Comparison of ENCODE assay signal across 11 cellular contexts in the genomic region with DNA sequence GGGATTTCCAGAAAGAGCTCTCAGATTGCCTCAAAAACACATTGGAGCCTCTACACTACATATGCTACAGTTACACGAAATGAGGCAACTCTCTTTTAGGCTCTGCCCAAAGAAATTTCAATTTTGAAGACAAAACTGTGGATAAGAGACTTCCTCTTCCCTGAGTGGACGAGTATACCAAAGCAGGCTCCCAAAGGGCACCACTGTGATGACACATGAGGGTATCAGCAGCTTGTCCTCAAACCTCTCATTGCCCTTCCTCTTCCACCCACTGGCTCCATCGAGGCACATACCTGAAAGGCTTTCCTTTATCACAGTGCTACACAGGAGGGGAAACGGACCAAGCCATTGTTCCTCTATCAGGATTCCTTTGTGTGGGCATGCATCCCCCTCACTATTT. TPM values are rescaled to one million over a fixed set of nuclear protein-coding genes. Genes with fewer than 3 reads are reported as not detected.
A peak's percentile ranks its signal among the peaks of the same experiment; 100 is the strongest.
DNase-seq lines count a peak whose midpoint lies in the region; ATAC-seq and TF ChIP-seq lines count a peak whose summit lies in the region.
"Had no signal": no experiment of that assay in that cellular context is flagged by ENCODE, and none has a peak within 500 bp of the region (broad histone marks: within the 10 kb centered on the region; RNA-seq: fewer than 3 reads in every experiment).

No MANE protein-coding gene starts in this region.

- TF ChIP-seq CTCF in esophagus muscularis mucosa (IDR thresholded peaks at IDR 0.05): no peak
- TF ChIP-seq CTCF in stomach (IDR thresholded peaks at IDR 0.05): no peak
- TF ChIP-seq CTCF in nephron progenitor cell (IDR thresholded peaks at IDR 0.05): no peak

- DNase-seq in right cardiac atrium: no peak
- DNase-seq in Right ventricle myocardium superior: no peak
- DNase-seq in esophagus muscularis mucosa (ENCODE audit: extremely low spot score): peak; percentile 90
- DNase-seq in stomach: no peak
- no peak for DNase-seq in nephron progenitor cell
- DNase-seq: DMS53, GF-D8 had no signal

- H3K27ac Mint-ChIP-seq in nephron progenitor cell: no peak overlapping the region

- H3K27ac ChIP-seq in right cardiac atrium (ENCODE audit: low read length) (peak overlapping the region; percentile 42), esophagus muscularis mucosa (replicated peaks in 1 of 4) (no peak overlapping the region), stomach (peak overlapping the region; percentile 42 to 80 (median 71))

- H3K9me3 Mint-ChIP-seq in nephron progenitor cell: no peaks in the 10 kb centered on the region

- peaks cover 20% of the 10 kb centered on the region for H3K4me1 ChIP-seq in right cardiac atrium (ENCODE audit: control insufficient read depth, insufficient read depth, low read length)
- H3K4me1 ChIP-seq in esophagus muscularis mucosa: peaks cover 15 to 58% (median 39%) of the 10 kb centered on the region in 4 donors
- peaks cover 13 to 53% (median 32%) of the 10 kb centered on the region in 4 donors for H3K4me1 ChIP-seq in stomach

- no peak overlapping the region for H3K4me3 ChIP-seq in right cardiac atrium (ENCODE audit: low read length)
- no peak overlapping the region for H3K4me3 ChIP-seq in esophagus muscularis mucosa
- no peak overlapping the region for H3K4me3 ChIP-seq in stomach
- H3K4me3 ChIP-seq: HAP-1 had no signal

- 74% methylated on average over 4 of the region's 4 CpGs for WGBS in right cardiac atrium
- 90% methylated on average over 4 of the region's 4 CpGs for WGBS in esophagus muscularis mucosa
- 75 to 88% (median 84%) methylated on average over 4 of the region's 4 CpGs for WGBS in stomach, 5 donors

- peaks cover 52% of the 10 kb centered on the region for H3K4me1 Mint-ChIP-seq in nephron progenitor cell

- TF ChIP-seq POLR2A in esophagus muscularis mucosa (IDR thresholded peaks at IDR 0.05; ENCODE audit: low read depth) (no peak), stomach (IDR thresholded peaks at IDR 0.05) (no peak)

- H3K4me3 Mint-ChIP-seq in nephron progenitor cell: no peak overlapping the region

- ATAC-seq in right cardiac atrium: no peak
- ATAC-seq in Right ventricle myocardium superior (ENCODE audit: poor library complexity): no peak
- no peak for ATAC-seq in HG03439 (IDR thresholded peaks at IDR 0.05; ENCODE audit: unreplicated experiment)

- intact Hi-C loops in right cardiac atrium (cut with DNase I) (no loop called here), Right ventricle myocardium superior (cut with DNase I) (no loop called here), esophagus muscularis mucosa (cut with DNase I) (no loop called here), stomach (cut with DNase I; ENCODE audit: low total_unique reads) (no loop called here)

- no peak for TF ChIP-seq EP300 in esophagus muscularis mucosa (IDR thresholded peaks at IDR 0.05)
- TF ChIP-seq EP300 in stomach (IDR thresholded peaks at IDR 0.05): no peak

- H3K36me3 Mint-ChIP-seq in nephron progenitor cell (ENCODE audit: low read depth): peaks cover 14% of the 10 kb centered on the region

- H3K27me3 ChIP-seq in right cardiac atrium (ENCODE audit: control insufficient read depth, insufficient read depth) (no peaks in the 10 kb centered on the region), esophagus muscularis mucosa (no peaks in the 10 kb centered on the region), stomach (no peaks in the 10 kb centered on the region)

- H3K9me3 ChIP-seq in right cardiac atrium (ENCODE audit: control insufficient read depth, low read length) (no peaks in the 10 kb centered on the region), esophagus muscularis mucosa (no peaks in the 10 kb centered on the region), stomach (no peaks in the 10 kb centered on the region)
- H3K9me3 ChIP-seq: HAP-1 had no signal

- no peaks in the 10 kb centered on the region for H3K27me3 Mint-ChIP-seq in nephron progenitor cell (ENCODE audit: low read depth, poor library complexity)

- H3K36me3 ChIP-seq in esophagus muscularis mucosa: no peaks in the 10 kb centered on the region
- H3K36me3 ChIP-seq in stomach: no peaks in the 10 kb centered on the region
- H3K36me3 ChIP-seq: HAP-1 had no signal

RNA-seq across cellular contexts. Expression of gene CKMT2, which starts 11.3 kb away (rescaled TPM):
- total RNA-seq in right cardiac atrium (1,000 to 10,000 TPM in 1 of 4 donors, 100 to 1,000 TPM in 3; 816 to 1,016 (median 864) TPM), Right ventricle myocardium superior (1,933 TPM), esophagus muscularis mucosa (10 to 100 TPM in 3 of 4 donors, 1 to 10 TPM in 1; 8.6 to 14.9 (median 12.9) TPM), stomach (10 to 100 TPM in 4 of 5 donors, not detected in 1; 10.5 to 86.2 (median 47.8) TPM)
- polyA plus RNA-seq in right cardiac atrium (1,778 TPM), stomach (10 to 100 TPM in 2 of 3 donors, 1 to 10 TPM in 1; 4.6 to 15.1 (median 13.0) TPM)
- total RNA-seq: A673, HT1080 had no signal

RNA-seq across cellular contexts. Expression of gene ZCCHC9, which starts 56.9 kb away (rescaled TPM):
- total RNA-seq in right cardiac atrium (10 to 100 TPM; 13.0 to 17.0 (median 13.8) TPM), Right ventricle myocardium superior (9.9 TPM), esophagus muscularis mucosa (10 to 100 TPM; 18.7 to 38.6 (median 22.8) TPM), stomach (10 to 100 TPM; 20.5 to 55.4 (median 32.3) TPM)
- polyA plus RNA-seq in right cardiac atrium (17.3 TPM), stomach (10 to 100 TPM; 22.8 to 36.2 (median 27.3) TPM)

Comparison
In these comparisons a context has a peak if more than half of its experiments do, and no peak if none do; other contexts are left out.
1. H3K27ac ChIP-seq: peak in right cardiac atrium (single experiment) and stomach (5 of 5); none in esophagus muscularis mucosa (0 of 4).
2. RNA of gene CKMT2, which starts 11.3 kb away (total RNA-seq): 1,933 TPM in Right ventricle myocardium superior (single experiment) and 816 to 1,016 TPM in right cardiac atrium; 10.5 to 86.2 TPM in stomach and 8.6 to 14.9 TPM in esophagus muscularis mucosa; every median in the first group is over 4 times any median in the second.